In genomic region chr4:167290684-167291083, GRCh38 we compare ENCODE assay signal across 10 cellular contexts. TPM values are rescaled to one million over a fixed set of nuclear protein-coding genes. Genes with fewer than 3 reads are reported as not detected.
A peak's percentile ranks its signal among the peaks of the same experiment; 100 is the strongest.
DNase-seq lines count a peak whose midpoint lies in the region; ATAC-seq and TF ChIP-seq lines count a peak whose summit lies in the region.
"Had no signal": no experiment of that assay in that cellular context is flagged by ENCODE, and none has a peak within 500 bp of the region (broad histone marks: within the 10 kb centered on the region; RNA-seq: fewer than 3 reads in every experiment).

No MANE protein-coding gene starts in this region.

- H4K8ac ChIP-seq in mesenchymal stem cell (ENCODE audit: low read length), result no peak overlapping the region

- no peak overlapping the region for H2BK12ac ChIP-seq in mesenchymal stem cell (ENCODE audit: low read length in 2 of 2)

- no peak overlapping the region for H2BK15ac ChIP-seq in mesenchymal stem cell (ENCODE audit: low read depth, poor library complexity, severe bottlenecking)

- no peak overlapping the region for H2AFZ ChIP-seq in mesenchymal stem cell (ENCODE audit: low read depth, low read length)

- H3K27me3 ChIP-seq in body of pancreas (no peaks in the 10 kb centered on the region), mesenchymal stem cell (ENCODE audit: control insufficient read depth in 1 of 2, insufficient read depth in 1 of 2, low read length in 2 of 2) (no peaks in the 10 kb centered on the region)

- H2BK5ac ChIP-seq in mesenchymal stem cell (ENCODE audit: low read depth, low read length, poor library complexity, severe bottlenecking), result no peak overlapping the region

- H3K23ac ChIP-seq in mesenchymal stem cell (ENCODE audit: low read length in 2 of 2), result no peak overlapping the region

- H2AK5ac ChIP-seq in mesenchymal stem cell (ENCODE audit: low read length, severe bottlenecking), result no peak overlapping the region

- H3K27ac ChIP-seq in body of pancreas, result no peak overlapping the region
- H3K27ac ChIP-seq in mesenchymal stem cell (ENCODE audit: low read length, poor library complexity, severe bottlenecking), result no peak overlapping the region

- H3K79me1 ChIP-seq in mesenchymal stem cell (replicated peaks; ENCODE audit: low read length, poor library complexity, severe bottlenecking), result no peaks in the 10 kb centered on the region

- no peak overlapping the region for H3K4me3 ChIP-seq in body of pancreas
- no peak overlapping the region for H3K4me3 ChIP-seq in mesenchymal stem cell (ENCODE audit: insufficient read depth in 1 of 2, low read depth in 1 of 2, low read length in 2 of 2)

- no peak for TF ChIP-seq POLR2A in body of pancreas (IDR thresholded peaks at IDR 0.05)

- no peak overlapping the region for H2BK120ac ChIP-seq in mesenchymal stem cell (ENCODE audit: low read depth, low read length)

- no peak overlapping the region for H4K91ac ChIP-seq in mesenchymal stem cell (ENCODE audit: low read length)

- H3K14ac ChIP-seq in mesenchymal stem cell (ENCODE audit: low read length in 2 of 2), result no peak overlapping the region

- H3K4me2 ChIP-seq in mesenchymal stem cell (ENCODE audit: low read length, poor library complexity, severe bottlenecking), result no peak overlapping the region

- H3K36me3 ChIP-seq in body of pancreas (replicated peaks in 1 of 2; ENCODE audit: insufficient read depth in 1 of 2, low read depth in 2 of 2) (no peaks in the 10 kb centered on the region), mesenchymal stem cell (ENCODE audit: control insufficient read depth in 1 of 2, insufficient read depth in 2 of 2, low read depth in 1 of 2, low read length in 2 of 2) (no peaks in the 10 kb centered on the region)

- H3K18ac ChIP-seq in mesenchymal stem cell (ENCODE audit: low read depth in 1 of 2, low read length in 2 of 2), result no peak overlapping the region

- TF ChIP-seq CTCF in body of pancreas (IDR thresholded peaks at IDR 0.05), result peak in 5 of 7 experiments; percentile 9 to 34 (median 13)

- H3K4me1 ChIP-seq in body of pancreas (no peaks in the 10 kb centered on the region), mesenchymal stem cell (ENCODE audit: control insufficient read depth, insufficient read depth, low read depth, low read length) (no peaks in the 10 kb centered on the region)

- no peak overlapping the region for H3K9ac ChIP-seq in mesenchymal stem cell (ENCODE audit: low read length)

- DNase-seq in NCI-H1417 (lab: John Stamatoyannopoulos, UW) (peak in 2 of 3 experiments; percentile 3 to 67), body of pancreas (no peak), mesenchymal stem cell (peak; percentile 14), NCI-H128 (lab: John Stamatoyannopoulos, UW; ENCODE audit: unreplicated experiment) (no peak)
- DNase-seq in stimulated activated CD4-positive, alpha-beta T cell treated with anti-CD3 and anti-CD28 coated beads, Interleukin-4, amount 100 ng/mL, for 4 hours, result no peak
- DNase-seq: T-helper 2 cell had no signal

- no peak overlapping the region for H3K4ac ChIP-seq in mesenchymal stem cell (ENCODE audit: low read depth in 1 of 2, low read length in 2 of 2)

- intact Hi-C loops in body of pancreas (cut with DNase I), result no loop called here

- H3K9me3 ChIP-seq in body of pancreas (no peaks in the 10 kb centered on the region), mesenchymal stem cell (ENCODE audit: control insufficient read depth, low read length) (peaks cover 7% of the 10 kb centered on the region)

- peak; percentile 65 for ATAC-seq in GM18868 (IDR thresholded peaks at IDR 0.05; ENCODE audit: unreplicated experiment)
- no peak for ATAC-seq in body of pancreas
- ATAC-seq in HG02678 (IDR thresholded peaks at IDR 0.05; ENCODE audit: unreplicated experiment), result no peak
- no peak for ATAC-seq in GM21825 (IDR thresholded peaks at IDR 0.05; ENCODE audit: unreplicated experiment)

RNA-seq across cellular contexts. Expression of gene SPOCK3, which starts 56.4 kb away (rescaled TPM):
- not detected for total RNA-seq in body of pancreas
- polyA plus RNA-seq in mesenchymal stem cell (2013, experiment 1 of 2), result 0.11 TPM
- 0.04 TPM for polyA plus RNA-seq in mesenchymal stem cell (2013, experiment 2 of 2)
- total RNA-seq: posterior vena cava had no signal

Comparison
In these comparisons a context has a peak if more than half of its experiments do, and no peak if none do; other contexts are left out.
1. DNase-seq: peak in NCI-H1417 (2 of 3) and mesenchymal stem cell (single experiment); none in body of pancreas (0 of 4), NCI-H128 (single experiment) and stimulated activated CD4-positive, alpha-beta T cell treated with anti-CD3 and anti-CD28 coated beads, Interleukin-4, amount 100 ng/mL, for 4 hours (0 of 2).